Comparison of ENCODE assay signal across 1 cellular context in the genomic region with DNA sequence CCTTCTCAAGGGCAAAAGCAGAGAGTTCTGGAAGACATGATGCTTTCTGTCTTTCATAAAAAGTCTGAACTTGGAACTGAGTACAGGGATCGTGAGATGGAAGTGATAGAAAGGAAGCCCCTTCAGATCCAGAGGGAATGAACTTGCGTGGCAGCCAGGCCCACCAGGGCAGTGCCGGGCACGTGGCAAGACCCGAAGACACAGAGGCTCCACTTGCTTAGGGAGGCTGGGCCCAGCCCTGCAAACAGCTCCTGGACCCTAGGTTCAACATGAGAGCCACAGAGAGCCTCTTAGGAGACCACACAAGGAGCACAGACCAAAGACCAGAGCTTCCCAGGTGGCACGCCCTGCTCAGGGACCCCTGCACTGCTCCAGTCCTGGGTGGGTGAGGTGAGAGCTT.
TF ChIP-seq lines count a peak whose summit lies in the region.

No MANE protein-coding gene starts in this region.

TF ChIP-seq in IMR-90, 13 proteins besides CTCF, POLR2A, EP300 and RAD21:
- no peak for TF ChIP-seq RCOR1 (IDR thresholded peaks at IDR 0.05; ENCODE audit: insufficient replicate concordance, low read length)
- TF ChIP-seq CEBPB (IDR thresholded peaks at IDR 0.05; ENCODE audit: low read depth, low read length): no peak
- TF ChIP-seq RFX5 (IDR thresholded peaks at IDR 0.05; ENCODE audit: low read depth, low read length): no peak
- TF ChIP-seq CHD1 (IDR thresholded peaks at IDR 0.05; ENCODE audit: low read depth, low read length): no peak
- TF ChIP-seq MAFK (IDR thresholded peaks at IDR 0.05; ENCODE audit: low read depth, low read length): no peak
- no peak for TF ChIP-seq BHLHE40 (IDR thresholded peaks at IDR 0.05; ENCODE audit: low read depth, low read length)
